In the genomic region with DNA sequence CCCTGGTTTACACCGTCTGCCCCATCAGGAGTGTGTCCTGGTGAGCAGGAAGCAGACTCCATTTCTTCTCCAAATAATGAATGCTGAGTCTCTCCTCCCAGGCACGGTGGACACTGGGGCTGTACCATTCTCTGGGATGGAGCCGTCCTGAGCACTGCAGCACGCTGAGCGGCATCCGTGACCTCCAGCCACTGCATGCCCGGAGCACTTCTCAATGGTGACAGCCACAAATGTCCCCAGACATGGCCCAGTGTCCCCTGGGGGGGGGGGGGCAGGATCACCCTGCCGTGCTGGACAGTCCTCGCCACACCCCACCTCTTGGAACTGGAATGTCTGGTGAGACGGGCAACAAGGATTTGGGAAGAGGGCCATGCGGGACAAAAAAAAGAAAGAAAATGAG, we compare ENCODE assay signal across 19 cellular contexts. TPM values are rescaled to one million over a fixed set of nuclear protein-coding genes. Genes with fewer than 3 reads are reported as not detected.
"Had no signal": no experiment of that assay in that cellular context is flagged by ENCODE, and none has a peak within 500 bp of the region (broad histone marks: within the 10 kb centered on the region; RNA-seq: fewer than 3 reads in every experiment).

No MANE protein-coding gene starts in this region.

- H3K9me3 Mint-ChIP-seq: nephron; stimulated activated naive CD8-positive, alpha-beta T cell treated with anti-CD3 and anti-CD28 coated beads, Interleukin-15, Interleukin-2, amounts not matched to agents 100 ng/mL and 50 ng/mL, for 24 hours had no signal

- H3K27me3 ChIP-seq: gastroesophageal sphincter, sigmoid colon had no signal

- FAIRE-seq: astrocyte had no signal

- DNase-seq: activated CD4-positive, alpha-beta memory T cell treated with anti-CD3 and anti-CD28 coated beads, Interleukin-2, amount 10 ng/mL, durations not matched to agents 7 days and 5 days; activated CD4-positive, alpha-beta T cell treated with anti-CD3 and anti-CD28 coated beads for 36 hours; activated gamma-delta T cell treated with Interleukin-2 at 50 U/mL for 16 hours; activated T-cell treated with anti-CD3 and anti-CD28 coated beads, Interleukin-2, amount 50 U/mL, for 72 hours; effector memory CD4-positive, alpha-beta T cell; kidney glomerular epithelial cell; mucosa of descending colon; occipital lobe; psoas muscle; sigmoid colon; stimulated activated CD4-positive, alpha-beta T cell treated with anti-CD3 and anti-CD28 coated beads, Interleukin-12 subunit alpha, Interleukin-12 subunit beta, amount 100 ng/mL, for 4 hours; T1000 had no signal

- H3K4me1 ChIP-seq: gastroesophageal sphincter, psoas muscle, sigmoid colon had no signal

- H3K4me1 Mint-ChIP-seq: activated CD4-positive, alpha-beta memory T cell treated with anti-CD3 and anti-CD28 coated beads, Interleukin-2, amount 10 ng/mL, durations not matched to agents 7 days and 5 days; nephron had no signal

- H3K4me3 ChIP-seq: coronary artery, gastroesophageal sphincter, mucosa of descending colon, psoas muscle, sigmoid colon, thoracic aorta had no signal

- H3K27ac Mint-ChIP-seq: activated CD4-positive, alpha-beta memory T cell treated with anti-CD3 and anti-CD28 coated beads, Interleukin-2, amount 10 ng/mL, durations not matched to agents 7 days and 5 days; activated CD4-positive, alpha-beta T cell treated with anti-CD3 and anti-CD28 coated beads for 36 hours; activated T-cell treated with anti-CD3 and anti-CD28 coated beads, Interleukin-2, amount 50 U/mL, for 72 hours; nephron; stimulated activated naive CD8-positive, alpha-beta T cell treated with anti-CD3 and anti-CD28 coated beads, Interleukin-15, Interleukin-2, amounts not matched to agents 100 ng/mL and 50 ng/mL, for 24 hours had no signal

- H3K27ac ChIP-seq: coronary artery, epithelial cell of prostate, gastroesophageal sphincter, psoas muscle, sigmoid colon, thoracic aorta had no signal

- H3K27me3 Mint-ChIP-seq: activated CD4-positive, alpha-beta memory T cell treated with anti-CD3 and anti-CD28 coated beads, Interleukin-2, amount 10 ng/mL, durations not matched to agents 7 days and 5 days; activated CD4-positive, alpha-beta T cell treated with anti-CD3 and anti-CD28 coated beads for 36 hours; stimulated activated naive CD8-positive, alpha-beta T cell treated with anti-CD3 and anti-CD28 coated beads, Interleukin-15, Interleukin-2, amounts not matched to agents 100 ng/mL and 50 ng/mL, for 24 hours had no signal

- ATAC-seq: activated CD4-positive, alpha-beta T cell treated with anti-CD3 and anti-CD28 coated beads for 36 hours; activated T-cell treated with anti-CD3 and anti-CD28 coated beads, Interleukin-2, amount 50 U/mL, for 72 hours; gastroesophageal sphincter had no signal

- H3K36me3 ChIP-seq: gastroesophageal sphincter, sigmoid colon, thoracic aorta had no signal

- H3K9me3 ChIP-seq: gastroesophageal sphincter, mucosa of descending colon, psoas muscle, sigmoid colon, thoracic aorta had no signal

- H3K4me3 Mint-ChIP-seq: activated CD4-positive, alpha-beta memory T cell treated with anti-CD3 and anti-CD28 coated beads, Interleukin-2, amount 10 ng/mL, durations not matched to agents 7 days and 5 days; activated CD4-positive, alpha-beta T cell treated with anti-CD3 and anti-CD28 coated beads for 36 hours; activated T-cell treated with anti-CD3 and anti-CD28 coated beads, Interleukin-2, amount 50 U/mL, for 72 hours; nephron; stimulated activated naive CD8-positive, alpha-beta T cell treated with anti-CD3 and anti-CD28 coated beads, Interleukin-15, Interleukin-2, amounts not matched to agents 100 ng/mL and 50 ng/mL, for 24 hours had no signal

RNA-seq across cellular contexts. Expression of a gene that starts 56.1 kb away (rescaled TPM):
- total RNA-seq: activated CD4-positive, alpha-beta memory T cell treated with anti-CD3 and anti-CD28 coated beads, Interleukin-2, amount 10 ng/mL, durations not matched to agents 7 days and 5 days had no signal
